ENCODE assay signal across 16 cellular contexts in the genomic region with DNA sequence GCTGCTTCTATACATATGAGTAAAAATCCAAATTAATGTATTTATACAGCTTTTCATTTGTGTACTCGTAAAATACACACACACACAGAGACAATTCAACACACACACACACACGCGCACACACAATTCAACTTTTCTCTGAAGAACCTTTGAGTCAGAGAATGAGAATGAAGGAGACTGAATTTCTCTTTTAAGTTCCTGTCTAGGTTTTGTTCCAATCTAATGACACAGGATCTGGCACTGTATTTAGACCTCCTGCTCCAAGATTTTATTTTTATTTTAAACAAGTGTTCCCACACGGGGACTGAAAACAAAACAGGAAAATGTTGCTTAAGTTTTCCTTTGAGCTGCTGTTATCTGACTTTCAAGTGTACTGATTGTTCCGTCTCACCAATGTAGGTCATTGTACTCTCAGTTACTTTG.
DNase-seq lines count a peak whose midpoint lies in the region; ATAC-seq and TF ChIP-seq lines count a peak whose summit lies in the region.
"Had no signal": no experiment of that assay in that cellular context is flagged by ENCODE, and none has a peak within 500 bp of the region (broad histone marks: within the 10 kb centered on the region; RNA-seq: fewer than 3 reads in every experiment).

No MANE protein-coding gene starts in this region.

- H4K20me1 ChIP-seq in mammary epithelial cell (ENCODE audit: insufficient read depth, low read length), result no peaks in the 10 kb centered on the region

- H3K4me2 ChIP-seq in mammary epithelial cell (ENCODE audit: insufficient read depth, low read depth, low read length) (no peak overlapping the region), neuronal stem cell (ENCODE audit: insufficient read depth, low read length, poor library complexity, severe bottlenecking) (no peak overlapping the region)

- BruUV-seq in mammary epithelial cell (replicated peaks; lab: Mats Ljungman, UMichigan), result no TSS peak

- CTCF ChIA-PET in mammary epithelial cell (lab: Charles Lee; ENCODE audit: low non-redundant PET), result interaction anchor here (0.7 kb wide), 1 partner anchor 170 kb away, joined by 4 read pairs; no protein-coding TSS in a partner anchor

- H3K18ac ChIP-seq in neuronal stem cell (ENCODE audit: low read length), result no peak overlapping the region

- H3K4ac ChIP-seq in neuronal stem cell (ENCODE audit: low read length), result no peak overlapping the region

- H3K9me3 ChIP-seq in breast epithelium, result no peaks in the 10 kb centered on the region
- no peaks in the 10 kb centered on the region for H3K9me3 ChIP-seq in mammary epithelial cell (replicated peaks; ENCODE audit: insufficient read depth, low read length)
- H3K9me3 ChIP-seq in gastroesophageal sphincter, result no peaks in the 10 kb centered on the region
- H3K9me3 ChIP-seq in neuronal stem cell (replicated peaks in 1 of 2; ENCODE audit: control insufficient read depth in 2 of 2, insufficient read depth in 1 of 2, low read depth in 1 of 2, low read length in 2 of 2), result no peaks in the 10 kb centered on the region
- H3K9me3 ChIP-seq in uterus, result no peaks in the 10 kb centered on the region
- no peaks in the 10 kb centered on the region for H3K9me3 ChIP-seq in WERI-Rb-1 (ENCODE audit: severe bottlenecking)

- no peak overlapping the region for H3K4me3 ChIP-seq in breast epithelium
- H3K4me3 ChIP-seq in mammary epithelial cell (replicated peaks in 1 of 3; ENCODE audit: insufficient read depth in 1 of 3, low read depth in 2 of 3, low read length in 3 of 3), result no peak overlapping the region
- H3K4me3 ChIP-seq in gastroesophageal sphincter, result no peak overlapping the region
- no peak overlapping the region for H3K4me3 ChIP-seq in neuronal stem cell (ENCODE audit: low read length in 2 of 2)
- no peak overlapping the region for H3K4me3 ChIP-seq in uterus
- no peak overlapping the region for H3K4me3 ChIP-seq in WERI-Rb-1 (ENCODE audit: low read depth, low read length)

- H2AFZ ChIP-seq in mammary epithelial cell (ENCODE audit: low read depth, low read length) (no peak overlapping the region), neuronal stem cell (ENCODE audit: low read length) (peak overlapping the region; percentile 61)

- TF ChIP-seq POLR2A in breast epithelium (IDR thresholded peaks at IDR 0.05), result no peak
- TF ChIP-seq POLR2A in gastroesophageal sphincter (IDR thresholded peaks at IDR 0.05), result no peak
- TF ChIP-seq POLR2A in uterus (IDR thresholded peaks at IDR 0.05), result no peak

- no peaks in the 10 kb centered on the region for H3K79me1 ChIP-seq in neuronal stem cell (ENCODE audit: low read depth, low read length)

- dilution Hi-C loops in mammary epithelial cell (cut with HindIII; ENCODE audit: low sequenced_read_pairs), result no loop called here

- DNase-seq in breast epithelium (ENCODE audit: low spot score in 2 of 2), result no peak
- no peak for DNase-seq in mammary epithelial cell
- no peak for DNase-seq in neuronal stem cell (ENCODE audit: low spot score)
- peak; percentile 26 to 38 for DNase-seq in uterus
- DNase-seq in NOMO-1 (lab: John Stamatoyannopoulos, UW; ENCODE audit: unreplicated experiment in 2 of 2), result no peak
- DNase-seq in WERI-Rb-1, result no peak
- DNase-seq: activated CD4-positive, alpha-beta T cell treated with anti-CD3 and anti-CD28 coated beads, Interleukin-2, amount 50 U/mL, for 48 hours; GDM1; H7; NCI-H187 treated with DMSO at 0.1 percent for 48 hours; NCI-H69; stimulated activated naive CD8-positive, alpha-beta T cell treated with anti-CD3 and anti-CD28 coated beads, Interleukin-15, amount 100 ng/mL, for 72 hours; T-helper 9 cell had no signal

- no peak for TF ChIP-seq EP300 in gastroesophageal sphincter (IDR thresholded peaks at IDR 0.05)

- no peak overlapping the region for H4K91ac ChIP-seq in neuronal stem cell (ENCODE audit: low read depth, low read length, poor library complexity)

- H2BK120ac ChIP-seq in neuronal stem cell (ENCODE audit: low read depth, low read length), result no peak overlapping the region

- H3K9ac ChIP-seq in mammary epithelial cell (ENCODE audit: insufficient read depth, low read length) (no peak overlapping the region), neuronal stem cell (ENCODE audit: low read depth, low read length, poor library complexity) (no peak overlapping the region)

- no peak overlapping the region for H2BK12ac ChIP-seq in neuronal stem cell (ENCODE audit: low read length)

- H3K36me3 ChIP-seq in breast epithelium, result no peaks in the 10 kb centered on the region
- no peaks in the 10 kb centered on the region for H3K36me3 ChIP-seq in mammary epithelial cell (ENCODE audit: insufficient read depth, low read length)
- no peaks in the 10 kb centered on the region for H3K36me3 ChIP-seq in gastroesophageal sphincter
- no peaks in the 10 kb centered on the region for H3K36me3 ChIP-seq in neuronal stem cell (replicated peaks in 1 of 2; ENCODE audit: control insufficient read depth in 2 of 2, insufficient read depth in 2 of 2, low read length in 2 of 2)
- H3K36me3 ChIP-seq in uterus, result no peaks in the 10 kb centered on the region
- no peaks in the 10 kb centered on the region for H3K36me3 ChIP-seq in WERI-Rb-1

- ATAC-seq in gastroesophageal sphincter (peak; percentile 60), GM18517 (IDR thresholded peaks at IDR 0.05; ENCODE audit: unreplicated experiment) (no peak)
- ATAC-seq: stimulated activated naive CD8-positive, alpha-beta T cell treated with anti-CD3 and anti-CD28 coated beads, Interleukin-15, amount 100 ng/mL, for 72 hours had no signal

- in situ Hi-C loops in mammary epithelial cell (cut with MboI; ENCODE audit: low sequenced_read_pairs in 2 of 2), result no loop called here

- WGBS in mammary epithelial cell (ENCODE audit: low coverage, missing lambda C conversion rate), result 58% methylated on average over 5 of the region's 5 CpGs
- WGBS in gastroesophageal sphincter (ENCODE audit: low coverage in 1 of 2), 2 donors, result 43 to 62% methylated on average over 5 of the region's 5 CpGs
- no CpG with 5 or more reads among the region's 5 CpGs for WGBS in neuronal stem cell (ENCODE audit: extremely low coverage in 2 of 2, insufficient read length in 2 of 2, insufficient replicate concordance in 1 of 2), 2 donors

- H3K14ac ChIP-seq in neuronal stem cell (ENCODE audit: low read length), result no peak overlapping the region

- no peak overlapping the region for H4K8ac ChIP-seq in neuronal stem cell (ENCODE audit: low read depth, low read length)

- no peak for TF ChIP-seq CTCF in breast epithelium (IDR thresholded peaks at IDR 0.05)
- no peak for TF ChIP-seq CTCF in mammary epithelial cell (conservative IDR thresholded peaks at IDR 0.05 in 1 of 2, IDR thresholded peaks at IDR 0.05 in 1 of 2; ENCODE audit: extremely low read depth in 1 of 2, insufficient read depth in 1 of 2, low read depth in 1 of 2, low read length in 2 of 2)
- no peak for TF ChIP-seq CTCF in gastroesophageal sphincter (IDR thresholded peaks at IDR 0.05)
- TF ChIP-seq CTCF in uterus (IDR thresholded peaks at IDR 0.05), result no peak
- no peak for TF ChIP-seq CTCF in WERI-Rb-1 (IDR thresholded peaks at IDR 0.05; ENCODE audit: low read depth, low read length)

- intact Hi-C loops in breast epithelium (cut with DNase I; ENCODE audit: low total_unique reads) (no loop called here), mammary epithelial cell (cut with micrococcal nuclease) (loop anchor here (2.0 kb wide), 1 partner anchor 119 kb away; no protein-coding TSS in a partner anchor), uterus (cut with DNase I; ENCODE audit: low total_unique reads) (no loop called here)

- no peak overlapping the region for H2AK5ac ChIP-seq in neuronal stem cell (ENCODE audit: low read depth, low read length)

- H3K27ac ChIP-seq in breast epithelium (peak overlapping the region; percentile 71 to 94), mammary epithelial cell (ENCODE audit: insufficient read depth, low read depth, low read length) (no peak overlapping the region), gastroesophageal sphincter (peak overlapping the region in 3 of 4 donors; percentile 69 to 80 (median 78)), neuronal stem cell (replicated peaks; ENCODE audit: low read length) (no peak overlapping the region), uterus (peak overlapping the region; percentile 79 to 84), WERI-Rb-1 (no peak overlapping the region)
- H3K27ac ChIP-seq: 22Rv1 had no signal

- H3K4me1 ChIP-seq in breast epithelium, result peaks cover 0 to 8% of the 10 kb centered on the region in 2 donors
- H3K4me1 ChIP-seq in mammary epithelial cell (ENCODE audit: insufficient read depth, low read length), result no peaks in the 10 kb centered on the region
- H3K4me1 ChIP-seq in gastroesophageal sphincter, result peaks cover 0 to 25% (median 7%) of the 10 kb centered on the region in 3 donors
- H3K4me1 ChIP-seq in neuronal stem cell (ENCODE audit: control insufficient read depth in 2 of 2, insufficient read depth in 1 of 2, low read depth in 1 of 2, low read length in 2 of 2), result peaks cover 0 to 2% of the 10 kb centered on the region in 2 donors
- no peaks in the 10 kb centered on the region for H3K4me1 ChIP-seq in uterus

- H3K79me2 ChIP-seq in mammary epithelial cell (ENCODE audit: insufficient read depth, low read length), result no peaks in the 10 kb centered on the region

- H2BK5ac ChIP-seq in neuronal stem cell (ENCODE audit: low read length), result no peak overlapping the region

- H2BK15ac ChIP-seq in neuronal stem cell (ENCODE audit: low read length), result no peak overlapping the region

- no peak overlapping the region for H3K23ac ChIP-seq in neuronal stem cell (ENCODE audit: low read depth, low read length, poor library complexity)

- no peaks in the 10 kb centered on the region for H3K27me3 ChIP-seq in breast epithelium
- H3K27me3 ChIP-seq in mammary epithelial cell (ENCODE audit: insufficient read depth, low read length), result no peaks in the 10 kb centered on the region
- no peaks in the 10 kb centered on the region for H3K27me3 ChIP-seq in gastroesophageal sphincter
- H3K27me3 ChIP-seq in neuronal stem cell (ENCODE audit: control insufficient read depth in 3 of 3, insufficient read depth in 3 of 3, low read depth in 1 of 3, low read length in 3 of 3), result no peaks in the 10 kb centered on the region
- H3K27me3 ChIP-seq in uterus, result no peaks in the 10 kb centered on the region
- no peaks in the 10 kb centered on the region for H3K27me3 ChIP-seq in WERI-Rb-1 (ENCODE audit: insufficient read depth, low read depth, severe bottlenecking)

Comparison
In these comparisons a context has a peak if more than half of its experiments do, and no peak if none do; other contexts are left out.
1. H3K27ac ChIP-seq: peak in breast epithelium (2 of 2), gastroesophageal sphincter (3 of 4) and uterus (2 of 2); none in mammary epithelial cell (single experiment), neuronal stem cell (single experiment) and WERI-Rb-1 (single experiment).
2. DNase-seq: peak in uterus (2 of 2); none in breast epithelium (0 of 2), mammary epithelial cell (single experiment), neuronal stem cell (single experiment), NOMO-1 (0 of 2) and WERI-Rb-1 (single experiment).